Comparison of ENCODE assay signal across 1 cellular context in the genomic region with DNA sequence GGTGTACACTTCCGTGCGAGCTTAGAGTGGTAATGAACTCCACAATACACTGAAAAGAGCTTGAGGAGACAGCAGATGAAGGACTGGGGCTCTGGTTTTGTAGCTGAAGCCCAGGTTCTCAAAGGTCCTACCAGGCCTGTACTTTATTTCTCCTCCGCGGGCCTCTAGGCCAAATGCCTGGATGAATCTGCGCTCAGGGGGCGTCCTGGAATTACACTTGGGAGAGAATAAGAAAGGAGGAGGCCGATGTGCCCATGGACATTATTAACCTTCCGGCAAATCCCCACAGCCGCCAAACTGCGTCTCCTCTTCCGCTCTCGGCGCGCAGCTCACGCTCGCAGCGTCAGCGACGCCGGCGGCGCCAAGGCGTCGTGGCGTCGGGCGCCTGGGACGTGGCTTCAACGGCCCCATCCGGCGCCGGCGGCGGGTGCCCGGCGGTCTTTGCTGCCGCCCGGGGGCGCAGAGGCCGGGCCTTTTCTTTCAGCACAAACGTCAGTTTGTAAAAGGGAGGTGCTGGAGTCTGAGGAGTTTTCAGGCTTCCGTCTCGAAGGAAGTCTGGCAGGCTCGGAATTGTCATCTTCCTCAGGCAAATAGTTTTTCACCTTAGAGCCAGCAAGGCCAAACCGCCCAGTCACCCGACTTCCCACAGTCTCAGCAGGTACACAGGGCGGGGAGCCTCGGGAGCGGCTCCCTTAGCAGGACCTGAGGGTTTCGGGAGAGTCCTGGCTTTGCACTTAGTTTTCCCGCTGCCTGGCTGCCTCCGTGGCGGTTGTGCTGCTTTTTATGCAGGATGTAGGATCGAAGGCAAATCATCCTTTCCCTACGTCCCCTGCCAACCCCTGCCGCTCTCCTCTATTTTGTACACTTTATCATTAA.
TF ChIP-seq lines count a peak whose summit lies in the region.

A gene (plus strand): TSS at position 401 of the 876 bp plus-strand sequence. CDS start 5,503 bp downstream, outside the sequence.

TF ChIP-seq in HepG2, 621 proteins besides CTCF, POLR2A, EP300 and RAD21 (continued from another document and continues in another):
- TF ChIP-seq, protein P1, sequence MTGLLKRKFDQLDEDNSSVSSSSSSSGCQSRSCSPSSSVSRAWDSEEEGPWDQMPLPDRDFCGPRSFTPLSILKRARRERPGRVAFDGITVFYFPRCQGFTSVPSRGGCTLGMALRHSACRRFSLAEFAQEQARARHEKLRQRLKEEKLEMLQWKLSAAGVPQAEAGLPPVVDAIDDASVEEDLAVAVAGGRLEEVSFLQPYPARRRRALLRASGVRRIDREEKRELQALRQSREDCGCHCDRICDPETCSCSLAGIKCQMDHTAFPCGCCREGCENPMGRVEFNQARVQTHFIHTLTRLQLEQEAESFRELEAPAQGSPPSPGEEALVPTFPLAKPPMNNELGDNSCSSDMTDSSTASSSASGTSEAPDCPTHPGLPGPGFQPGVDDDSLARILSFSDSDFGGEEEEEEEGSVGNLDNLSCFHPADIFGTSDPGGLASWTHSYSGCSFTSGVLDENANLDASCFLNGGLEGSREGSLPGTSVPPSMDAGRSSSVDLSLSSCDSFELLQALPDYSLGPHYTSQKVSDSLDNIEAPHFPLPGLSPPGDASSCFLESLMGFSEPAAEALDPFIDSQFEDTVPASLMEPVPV (CRISPR knock-in tag; IDR thresholded peaks at IDR 0.05), result peak; percentile 52; the same call in 1 of the 2 replicates
- no peak; the same call in 1 of the 2 replicates for TF ChIP-seq NKX3-1 (CRISPR knock-in tag; IDR thresholded peaks at IDR 0.05)
- TF ChIP-seq PHF20 (CRISPR knock-in tag; IDR thresholded peaks at IDR 0.05), result peak; percentile 73
- TF ChIP-seq, protein P2, sequence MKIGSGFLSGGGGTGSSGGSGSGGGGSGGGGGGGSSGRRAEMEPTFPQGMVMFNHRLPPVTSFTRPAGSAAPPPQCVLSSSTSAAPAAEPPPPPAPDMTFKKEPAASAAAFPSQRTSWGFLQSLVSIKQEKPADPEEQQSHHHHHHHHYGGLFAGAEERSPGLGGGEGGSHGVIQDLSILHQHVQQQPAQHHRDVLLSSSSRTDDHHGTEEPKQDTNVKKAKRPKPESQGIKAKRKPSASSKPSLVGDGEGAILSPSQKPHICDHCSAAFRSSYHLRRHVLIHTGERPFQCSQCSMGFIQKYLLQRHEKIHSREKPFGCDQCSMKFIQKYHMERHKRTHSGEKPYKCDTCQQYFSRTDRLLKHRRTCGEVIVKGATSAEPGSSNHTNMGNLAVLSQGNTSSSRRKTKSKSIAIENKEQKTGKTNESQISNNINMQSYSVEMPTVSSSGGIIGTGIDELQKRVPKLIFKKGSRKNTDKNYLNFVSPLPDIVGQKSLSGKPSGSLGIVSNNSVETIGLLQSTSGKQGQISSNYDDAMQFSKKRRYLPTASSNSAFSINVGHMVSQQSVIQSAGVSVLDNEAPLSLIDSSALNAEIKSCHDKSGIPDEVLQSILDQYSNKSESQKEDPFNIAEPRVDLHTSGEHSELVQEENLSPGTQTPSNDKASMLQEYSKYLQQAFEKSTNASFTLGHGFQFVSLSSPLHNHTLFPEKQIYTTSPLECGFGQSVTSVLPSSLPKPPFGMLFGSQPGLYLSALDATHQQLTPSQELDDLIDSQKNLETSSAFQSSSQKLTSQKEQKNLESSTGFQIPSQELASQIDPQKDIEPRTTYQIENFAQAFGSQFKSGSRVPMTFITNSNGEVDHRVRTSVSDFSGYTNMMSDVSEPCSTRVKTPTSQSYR (CRISPR knock-in tag; IDR thresholded peaks at IDR 0.05; ENCODE audit: borderline replicate concordance), result no peak
- TF ChIP-seq GATAD1 (CRISPR knock-in tag; IDR thresholded peaks at IDR 0.05), result peak; percentile 71
- peak; percentile 67; the same call in 1 of the 2 replicates for TF ChIP-seq SALL2 (CRISPR knock-in tag; IDR thresholded peaks at IDR 0.05)
- TF ChIP-seq PHF8 (CRISPR knock-in tag; IDR thresholded peaks at IDR 0.05), result peak; percentile 75
- TF ChIP-seq SOX5 (CRISPR knock-in tag; IDR thresholded peaks at IDR 0.05; ENCODE audit: borderline replicate concordance), result 0 out of 2 replicates have a peak, but pooled peaks have one; percentile 8
- peak; percentile 59; the same call in 1 of the 2 replicates for TF ChIP-seq SMYD3 (CRISPR knock-in tag; IDR thresholded peaks at IDR 0.05)
- TF ChIP-seq, protein P3, sequence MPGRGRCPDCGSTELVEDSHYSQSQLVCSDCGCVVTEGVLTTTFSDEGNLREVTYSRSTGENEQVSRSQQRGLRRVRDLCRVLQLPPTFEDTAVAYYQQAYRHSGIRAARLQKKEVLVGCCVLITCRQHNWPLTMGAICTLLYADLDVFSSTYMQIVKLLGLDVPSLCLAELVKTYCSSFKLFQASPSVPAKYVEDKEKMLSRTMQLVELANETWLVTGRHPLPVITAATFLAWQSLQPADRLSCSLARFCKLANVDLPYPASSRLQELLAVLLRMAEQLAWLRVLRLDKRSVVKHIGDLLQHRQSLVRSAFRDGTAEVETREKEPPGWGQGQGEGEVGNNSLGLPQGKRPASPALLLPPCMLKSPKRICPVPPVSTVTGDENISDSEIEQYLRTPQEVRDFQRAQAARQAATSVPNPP (CRISPR knock-in tag; IDR thresholded peaks at IDR 0.05), result peak; percentile 78; the same call in 1 of the 2 replicates
- TF ChIP-seq, protein P4, sequence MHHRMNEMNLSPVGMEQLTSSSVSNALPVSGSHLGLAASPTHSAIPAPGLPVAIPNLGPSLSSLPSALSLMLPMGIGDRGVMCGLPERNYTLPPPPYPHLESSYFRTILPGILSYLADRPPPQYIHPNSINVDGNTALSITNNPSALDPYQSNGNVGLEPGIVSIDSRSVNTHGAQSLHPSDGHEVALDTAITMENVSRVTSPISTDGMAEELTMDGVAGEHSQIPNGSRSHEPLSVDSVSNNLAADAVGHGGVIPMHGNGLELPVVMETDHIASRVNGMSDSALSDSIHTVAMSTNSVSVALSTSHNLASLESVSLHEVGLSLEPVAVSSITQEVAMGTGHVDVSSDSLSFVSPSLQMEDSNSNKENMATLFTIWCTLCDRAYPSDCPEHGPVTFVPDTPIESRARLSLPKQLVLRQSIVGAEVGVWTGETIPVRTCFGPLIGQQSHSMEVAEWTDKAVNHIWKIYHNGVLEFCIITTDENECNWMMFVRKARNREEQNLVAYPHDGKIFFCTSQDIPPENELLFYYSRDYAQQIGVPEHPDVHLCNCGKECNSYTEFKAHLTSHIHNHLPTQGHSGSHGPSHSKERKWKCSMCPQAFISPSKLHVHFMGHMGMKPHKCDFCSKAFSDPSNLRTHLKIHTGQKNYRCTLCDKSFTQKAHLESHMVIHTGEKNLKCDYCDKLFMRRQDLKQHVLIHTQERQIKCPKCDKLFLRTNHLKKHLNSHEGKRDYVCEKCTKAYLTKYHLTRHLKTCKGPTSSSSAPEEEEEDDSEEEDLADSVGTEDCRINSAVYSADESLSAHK (CRISPR knock-in tag; IDR thresholded peaks at IDR 0.05; ENCODE audit: borderline replicate concordance), result no peak
- TF ChIP-seq, protein P5, sequence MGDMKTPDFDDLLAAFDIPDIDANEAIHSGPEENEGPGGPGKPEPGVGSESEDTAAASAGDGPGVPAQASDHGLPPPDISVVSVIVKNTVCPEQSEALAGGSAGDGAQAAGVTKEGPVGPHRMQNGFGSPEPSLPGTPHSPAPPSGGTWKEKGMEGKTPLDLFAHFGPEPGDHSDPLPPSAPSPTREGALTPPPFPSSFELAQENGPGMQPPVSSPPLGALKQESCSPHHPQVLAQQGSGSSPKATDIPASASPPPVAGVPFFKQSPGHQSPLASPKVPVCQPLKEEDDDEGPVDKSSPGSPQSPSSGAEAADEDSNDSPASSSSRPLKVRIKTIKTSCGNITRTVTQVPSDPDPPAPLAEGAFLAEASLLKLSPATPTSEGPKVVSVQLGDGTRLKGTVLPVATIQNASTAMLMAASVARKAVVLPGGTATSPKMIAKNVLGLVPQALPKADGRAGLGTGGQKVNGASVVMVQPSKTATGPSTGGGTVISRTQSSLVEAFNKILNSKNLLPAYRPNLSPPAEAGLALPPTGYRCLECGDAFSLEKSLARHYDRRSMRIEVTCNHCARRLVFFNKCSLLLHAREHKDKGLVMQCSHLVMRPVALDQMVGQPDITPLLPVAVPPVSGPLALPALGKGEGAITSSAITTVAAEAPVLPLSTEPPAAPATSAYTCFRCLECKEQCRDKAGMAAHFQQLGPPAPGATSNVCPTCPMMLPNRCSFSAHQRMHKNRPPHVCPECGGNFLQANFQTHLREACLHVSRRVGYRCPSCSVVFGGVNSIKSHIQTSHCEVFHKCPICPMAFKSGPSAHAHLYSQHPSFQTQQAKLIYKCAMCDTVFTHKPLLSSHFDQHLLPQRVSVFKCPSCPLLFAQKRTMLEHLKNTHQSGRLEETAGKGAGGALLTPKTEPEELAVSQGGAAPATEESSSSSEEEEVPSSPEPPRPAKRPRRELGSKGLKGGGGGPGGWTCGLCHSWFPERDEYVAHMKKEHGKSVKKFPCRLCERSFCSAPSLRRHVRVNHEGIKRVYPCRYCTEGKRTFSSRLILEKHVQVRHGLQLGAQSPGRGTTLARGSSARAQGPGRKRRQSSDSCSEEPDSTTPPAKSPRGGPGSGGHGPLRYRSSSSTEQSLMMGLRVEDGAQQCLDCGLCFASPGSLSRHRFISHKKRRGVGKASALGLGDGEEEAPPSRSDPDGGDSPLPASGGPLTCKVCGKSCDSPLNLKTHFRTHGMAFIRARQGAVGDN (CRISPR knock-in tag; IDR thresholded peaks at IDR 0.05), result peak; percentile 94
- TF ChIP-seq, protein P6, sequence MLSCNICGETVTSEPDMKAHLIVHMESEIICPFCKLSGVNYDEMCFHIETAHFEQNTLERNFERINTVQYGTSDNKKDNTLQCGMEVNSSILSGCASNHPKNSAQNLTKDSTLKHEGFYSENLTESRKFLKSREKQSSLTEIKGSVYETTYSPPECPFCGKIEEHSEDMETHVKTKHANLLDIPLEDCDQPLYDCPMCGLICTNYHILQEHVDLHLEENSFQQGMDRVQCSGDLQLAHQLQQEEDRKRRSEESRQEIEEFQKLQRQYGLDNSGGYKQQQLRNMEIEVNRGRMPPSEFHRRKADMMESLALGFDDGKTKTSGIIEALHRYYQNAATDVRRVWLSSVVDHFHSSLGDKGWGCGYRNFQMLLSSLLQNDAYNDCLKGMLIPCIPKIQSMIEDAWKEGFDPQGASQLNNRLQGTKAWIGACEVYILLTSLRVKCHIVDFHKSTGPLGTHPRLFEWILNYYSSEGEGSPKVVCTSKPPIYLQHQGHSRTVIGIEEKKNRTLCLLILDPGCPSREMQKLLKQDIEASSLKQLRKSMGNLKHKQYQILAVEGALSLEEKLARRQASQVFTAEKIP (CRISPR knock-in tag; IDR thresholded peaks at IDR 0.05; ENCODE audit: borderline replicate concordance), result no peak
- TF ChIP-seq FOXA3 (CRISPR knock-in tag; IDR thresholded peaks at IDR 0.05), result peak; percentile 45; the same call in 1 of the 2 replicates
- TF ChIP-seq NRL (CRISPR knock-in tag; IDR thresholded peaks at IDR 0.05; ENCODE audit: borderline replicate concordance), result peak; percentile 67; the same call in 1 of the 2 replicates
- TF ChIP-seq KLF6 (CRISPR knock-in tag; IDR thresholded peaks at IDR 0.05), result peak; percentile 82; the same call in 1 of the 2 replicates
- 0 out of 2 replicates have a peak, but pooled peaks have one; percentile 56 for TF ChIP-seq PAX8 (CRISPR knock-in tag; IDR thresholded peaks at IDR 0.05; ENCODE audit: borderline replicate concordance)
- TF ChIP-seq, protein P7, sequence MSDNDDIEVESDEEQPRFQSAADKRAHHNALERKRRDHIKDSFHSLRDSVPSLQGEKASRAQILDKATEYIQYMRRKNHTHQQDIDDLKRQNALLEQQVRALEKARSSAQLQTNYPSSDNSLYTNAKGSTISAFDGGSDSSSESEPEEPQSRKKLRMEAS (IDR thresholded peaks at IDR 0.05), result peak; percentile 74
- TF ChIP-seq SYNCRIP (IDR thresholded peaks at IDR 0.05; ENCODE audit: insufficient read depth, low read depth, low read length), result no peak
- TF ChIP-seq ZNF207 (IDR thresholded peaks at IDR 0.05; ENCODE audit: borderline replicate concordance), result no peak
- peak; percentile 89; the same call in 1 of the 2 replicates for TF ChIP-seq RFXAP (CRISPR knock-in tag; IDR thresholded peaks at IDR 0.05; ENCODE audit: borderline replicate concordance)
- 0 out of 2 replicates have a peak, but pooled peaks have one; percentile 16 for TF ChIP-seq ZNF3 (CRISPR knock-in tag; IDR thresholded peaks at IDR 0.05)
- 0 out of 3 replicates have a peak, but pooled peaks have one; percentile 33 for TF ChIP-seq MXI1 (IDR thresholded peaks at IDR 0.05; ENCODE audit: borderline replicate concordance, low read depth, low read length)
- TF ChIP-seq ZNF619 (CRISPR knock-in tag; IDR thresholded peaks at IDR 0.05), result 0 out of 2 replicates have a peak, but pooled peaks have one; percentile 75
- TF ChIP-seq, protein P8, sequence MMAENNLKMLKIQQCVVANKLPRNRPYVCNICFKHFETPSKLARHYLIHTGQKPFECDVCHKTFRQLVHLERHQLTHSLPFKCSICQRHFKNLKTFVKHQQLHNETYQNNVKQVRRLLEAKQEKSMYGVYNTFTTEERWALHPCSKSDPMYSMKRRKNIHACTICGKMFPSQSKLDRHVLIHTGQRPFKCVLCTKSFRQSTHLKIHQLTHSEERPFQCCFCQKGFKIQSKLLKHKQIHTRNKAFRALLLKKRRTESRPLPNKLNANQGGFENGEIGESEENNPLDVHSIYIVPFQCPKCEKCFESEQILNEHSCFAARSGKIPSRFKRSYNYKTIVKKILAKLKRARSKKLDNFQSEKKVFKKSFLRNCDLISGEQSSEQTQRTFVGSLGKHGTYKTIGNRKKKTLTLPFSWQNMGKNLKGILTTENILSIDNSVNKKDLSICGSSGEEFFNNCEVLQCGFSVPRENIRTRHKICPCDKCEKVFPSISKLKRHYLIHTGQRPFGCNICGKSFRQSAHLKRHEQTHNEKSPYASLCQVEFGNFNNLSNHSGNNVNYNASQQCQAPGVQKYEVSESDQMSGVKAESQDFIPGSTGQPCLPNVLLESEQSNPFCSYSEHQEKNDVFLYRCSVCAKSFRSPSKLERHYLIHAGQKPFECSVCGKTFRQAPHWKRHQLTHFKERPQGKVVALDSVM (CRISPR knock-in tag; IDR thresholded peaks at IDR 0.05), result peak; percentile 64
- TF ChIP-seq ZNF552 (CRISPR knock-in tag; IDR thresholded peaks at IDR 0.05; ENCODE audit: borderline replicate concordance), result 0 out of 2 replicates have a peak, but pooled peaks have one; percentile 20
- TF ChIP-seq, protein P9, sequence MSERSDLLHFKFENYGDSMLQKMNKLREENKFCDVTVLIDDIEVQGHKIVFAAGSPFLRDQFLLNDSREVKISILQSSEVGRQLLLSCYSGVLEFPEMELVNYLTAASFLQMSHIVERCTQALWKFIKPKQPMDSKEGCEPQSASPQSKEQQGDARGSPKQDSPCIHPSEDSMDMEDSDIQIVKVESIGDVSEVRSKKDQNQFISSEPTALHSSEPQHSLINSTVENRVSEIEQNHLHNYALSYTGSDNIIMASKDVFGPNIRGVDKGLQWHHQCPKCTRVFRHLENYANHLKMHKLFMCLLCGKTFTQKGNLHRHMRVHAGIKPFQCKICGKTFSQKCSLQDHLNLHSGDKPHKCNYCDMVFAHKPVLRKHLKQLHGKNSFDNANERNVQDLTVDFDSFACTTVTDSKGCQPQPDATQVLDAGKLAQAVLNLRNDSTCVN (CRISPR knock-in tag; IDR thresholded peaks at IDR 0.05; ENCODE audit: borderline replicate concordance), result no peak
- no peak for TF ChIP-seq FOXA1 (IDR thresholded peaks at IDR 0.05)
- TF ChIP-seq FOXA1 (CRISPR knock-in tag; IDR thresholded peaks at IDR 0.05), result no peak
- TF ChIP-seq ZC3H13 (CRISPR knock-in tag; IDR thresholded peaks at IDR 0.05), result 0 out of 2 replicates have a peak, but pooled peaks have one; percentile 26
- TF ChIP-seq POLR2G (IDR thresholded peaks at IDR 0.05; ENCODE audit: low read depth, low read length), result peak; percentile 93
- TF ChIP-seq, protein P10, sequence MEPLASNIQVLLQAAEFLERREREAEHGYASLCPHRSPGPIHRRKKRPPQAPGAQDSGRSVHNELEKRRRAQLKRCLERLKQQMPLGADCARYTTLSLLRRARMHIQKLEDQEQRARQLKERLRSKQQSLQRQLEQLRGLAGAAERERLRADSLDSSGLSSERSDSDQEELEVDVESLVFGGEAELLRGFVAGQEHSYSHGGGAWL (CRISPR knock-in tag; IDR thresholded peaks at IDR 0.05), result peak; percentile 63; the same call in 1 of the 2 replicates
- peak; percentile 20; the same call in 1 of the 2 replicates for TF ChIP-seq MIXL1 (CRISPR knock-in tag; IDR thresholded peaks at IDR 0.05)
